In the genomic region with DNA sequence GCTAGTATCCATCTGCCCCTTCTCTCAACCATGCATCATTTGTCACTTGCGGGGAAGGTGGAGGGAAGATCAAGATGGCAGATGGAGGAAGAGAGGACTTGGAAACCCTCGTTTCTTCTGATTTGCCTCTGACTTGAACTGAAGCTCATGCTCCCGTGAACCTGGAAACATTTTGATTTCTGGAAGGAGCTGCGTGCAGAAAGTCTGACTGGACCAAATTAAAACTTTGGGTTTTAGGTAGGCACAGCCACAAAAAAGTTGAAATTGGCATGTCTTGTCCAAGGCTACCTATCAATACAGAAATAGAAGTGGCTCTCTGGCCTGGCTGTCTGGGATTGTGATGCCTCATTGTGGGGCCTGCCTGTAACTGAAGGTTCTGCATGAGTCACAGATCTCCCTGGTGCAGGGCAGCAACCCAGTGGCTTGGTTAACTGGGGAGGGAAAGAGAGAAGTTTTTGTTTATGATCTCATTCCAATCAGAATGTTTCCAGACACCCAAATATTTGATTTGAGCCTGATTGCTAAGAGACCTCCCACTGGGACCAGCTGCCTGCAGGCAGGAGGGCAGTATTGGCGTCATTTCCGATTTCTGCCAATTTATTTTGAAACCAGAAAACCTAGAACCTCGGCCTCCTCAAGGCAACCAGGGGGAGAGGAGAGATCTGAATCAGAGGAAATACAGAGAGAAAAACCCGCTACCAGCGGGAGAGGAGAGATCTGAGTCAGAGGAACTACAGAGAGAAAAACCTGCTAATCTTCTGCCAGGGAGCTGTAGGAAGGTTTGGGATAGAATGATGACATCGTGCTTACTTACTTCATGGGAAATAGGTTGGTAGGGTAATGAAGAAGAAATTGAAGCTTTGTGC, we compare ENCODE assay signal across 12 cellular contexts.
DNase-seq lines count a peak whose midpoint lies in the region; ATAC-seq and TF ChIP-seq lines count a peak whose summit lies in the region.
"Had no signal": no experiment of that assay in that cellular context is flagged by ENCODE, and none has a peak within 500 bp of the region (broad histone marks: within the 10 kb centered on the region; RNA-seq: fewer than 3 reads in every experiment).

No MANE protein-coding gene starts in this region.

- H3K4me3 ChIP-seq in NB4 (ENCODE audit: low read depth, low read length) (no peak overlapping the region), brain microvascular endothelial cell (ENCODE audit: low read depth, low read length) (no peak overlapping the region), esophagus squamous epithelium (no peak overlapping the region)

- peaks cover 0 to 15% (median 0%) of the 10 kb centered on the region in 3 donors for H3K9me3 ChIP-seq in esophagus squamous epithelium
- H3K9me3 ChIP-seq: Caco-2 had no signal

- ATAC-seq in GM18867 (IDR thresholded peaks at IDR 0.05; ENCODE audit: unreplicated experiment) (peak; percentile 69), sciatic nerve (peak; percentile 50), GM19463 (IDR thresholded peaks at IDR 0.05; ENCODE audit: unreplicated experiment) (no peak), HG03095 (IDR thresholded peaks at IDR 0.05; ENCODE audit: unreplicated experiment) (no peak)
- ATAC-seq: activated CD8-positive, alpha-beta memory T cell treated with anti-CD3 and anti-CD28 coated beads, Interleukin-2, amount 10 ng/mL, durations not matched to agents 7 days and 5 days had no signal

- H3K27ac ChIP-seq in brain microvascular endothelial cell (no peak overlapping the region), esophagus squamous epithelium (no peak overlapping the region)

- no peak for TF ChIP-seq CTCF in NB4 (IDR thresholded peaks at IDR 0.05; ENCODE audit: low read depth, low read length)
- TF ChIP-seq CTCF in brain microvascular endothelial cell (IDR thresholded peaks at IDR 0.05; ENCODE audit: low read depth, low read length, missing control alignments): no peak
- TF ChIP-seq CTCF in esophagus squamous epithelium (IDR thresholded peaks at IDR 0.05): no peak

- peak; percentile 99 for DNase-seq in NB4 (ENCODE audit: low read depth)
- peak; percentile 0 for DNase-seq in brain microvascular endothelial cell
- DNase-seq in sciatic nerve (ENCODE audit: low spot score): no peak
- DNase-seq in esophagus squamous epithelium (lab: John Stamatoyannopoulos, UW): no peak
- DNase-seq in T-helper 1 cell: no peak
- DNase-seq: activated CD8-positive, alpha-beta memory T cell treated with anti-CD3 and anti-CD28 coated beads, Interleukin-2, amount 10 ng/mL, durations not matched to agents 7 days and 5 days; Caco-2; foreskin fibroblast; NCI-H187 treated with DMSO at 0.1 percent for 48 hours had no signal

- intact Hi-C loops in sciatic nerve (cut with DNase I): no loop called here
- intact Hi-C loops in esophagus squamous epithelium (cut with DNase I): no loop called here

- in situ Hi-C loops in brain microvascular endothelial cell (cut with HindIII; ENCODE audit: low pct_ligation_motif_present, low sequenced_read_pairs): no loop called here

- no peak for TF ChIP-seq POLR2A in NB4 (IDR thresholded peaks at IDR 0.05; ENCODE audit: extremely low read depth, insufficient read length)
- no peak for TF ChIP-seq POLR2A in esophagus squamous epithelium (IDR thresholded peaks at IDR 0.05)

- no peaks in the 10 kb centered on the region for H3K4me1 ChIP-seq in esophagus squamous epithelium

- H3K36me3 ChIP-seq in brain microvascular endothelial cell (replicated peaks) (no peaks in the 10 kb centered on the region), esophagus squamous epithelium (no peaks in the 10 kb centered on the region)

- H3K27me3 ChIP-seq in brain microvascular endothelial cell (replicated peaks) (no peaks in the 10 kb centered on the region), esophagus squamous epithelium (no peaks in the 10 kb centered on the region)

- 68 to 73% methylated on average over 9 to 10 of the region's 10 CpGs for WGBS in esophagus squamous epithelium, 2 donors

Comparison
In these comparisons a context has a peak if more than half of its experiments do, and no peak if none do; other contexts are left out.
1. ATAC-seq: peak in GM18867 (single experiment) and sciatic nerve (single experiment); none in GM19463 (single experiment) and HG03095 (single experiment).
2. DNase-seq: peak in NB4 (single experiment) and brain microvascular endothelial cell (single experiment); none in sciatic nerve (single experiment), esophagus squamous epithelium (single experiment) and T-helper 1 cell (0 of 5).